19 cellular contexts compared by ENCODE assay signal in genomic region chr17:1711804-1712203, GRCh38. TPM values are rescaled to one million over a fixed set of nuclear protein-coding genes. Genes with fewer than 3 reads are reported as not detected.
DNase-seq lines count a peak whose midpoint lies in the region; ATAC-seq, FAIRE-seq and TF ChIP-seq lines count a peak whose summit lies in the region.
"Had no signal": no experiment of that assay in that cellular context is flagged by ENCODE, and none has a peak within 500 bp of the region (broad histone marks: within the 10 kb centered on the region; RNA-seq: fewer than 3 reads in every experiment).

No MANE protein-coding gene starts in this region.

- FAIRE-seq in astrocyte (lab: Jason Lieb, UNC): no peak
- FAIRE-seq: islet of Langerhans had no signal

- H3K4me3 Mint-ChIP-seq in activated naive CD4-positive, alpha-beta T cell treated with anti-CD3 and anti-CD28 coated beads, Interleukin-2, amount 50 U/mL, for 24 hours: peak overlapping the region; percentile 74
- H3K4me3 Mint-ChIP-seq in activated naive CD4-positive, alpha-beta T cell treated with anti-CD3 and anti-CD28 coated beads for 36 hours: no peak overlapping the region
- H3K4me3 Mint-ChIP-seq in astrocyte (ENCODE audit: unreplicated experiment) (peak overlapping the region; percentile 96), mesothelial cell of epicardium (peak overlapping the region; percentile 72)
- H3K4me3 Mint-ChIP-seq in stimulated activated memory B cell treated with anti-CD40 and anti-IgM and Interleukin-4, amounts not matched to agents 10 μg/mL and 1 μg/mL and 100 μg/mL, for 72 hours: no peak overlapping the region

- no peak for DNase-seq in activated naive CD4-positive, alpha-beta T cell treated with anti-CD3 and anti-CD28 coated beads for 36 hours
- no peak for DNase-seq in astrocyte (ENCODE audit: low read depth)
- no peak for DNase-seq in mesothelial cell of epicardium (ENCODE audit: low spot score in 2 of 2, unreplicated experiment in 2 of 2)
- DNase-seq in tibial artery: no peak
- no peak for DNase-seq in dorsolateral prefrontal cortex
- DNase-seq: ACHN; activated CD8-positive, alpha-beta memory T cell treated with anti-CD3 and anti-CD28 coated beads, Interleukin-2, amount 50 U/mL, for 48 hours; glutamatergic neuron; NCI-H1694; NCI-H524 treated with DMSO at 0.1 percent for 48 hours; SW 1271 had no signal

- H3K27ac Mint-ChIP-seq in activated naive CD4-positive, alpha-beta T cell treated with anti-CD3 and anti-CD28 coated beads, Interleukin-2, amount 50 U/mL, for 24 hours: no peak overlapping the region
- no peak overlapping the region for H3K27ac Mint-ChIP-seq in activated naive CD4-positive, alpha-beta T cell treated with anti-CD3 and anti-CD28 coated beads for 36 hours
- H3K27ac Mint-ChIP-seq in astrocyte (ENCODE audit: unreplicated experiment): peak overlapping the region; percentile 47
- H3K27ac Mint-ChIP-seq in mesothelial cell of epicardium: peak overlapping the region; percentile 99
- H3K27ac Mint-ChIP-seq in stimulated activated memory B cell treated with anti-CD40 and anti-IgM and Interleukin-4, amounts not matched to agents 10 μg/mL and 1 μg/mL and 100 μg/mL, for 72 hours: no peak overlapping the region
- H3K27ac Mint-ChIP-seq: activated naive CD4-positive, alpha-beta T cell treated with anti-CD3 and anti-CD28 coated beads, Interleukin-2, amount 50 U/mL, for 72 hours had no signal

- H3K36me3 ChIP-seq in astrocyte (ENCODE audit: insufficient read depth, low read length): peaks cover 31% of the 10 kb centered on the region
- peaks cover 16 to 42% (median 26%) of the 10 kb centered on the region in 3 donors for H3K36me3 ChIP-seq in tibial artery

- ATAC-seq in GM21447 (IDR thresholded peaks at IDR 0.05; ENCODE audit: unreplicated experiment): no peak
- no peak for ATAC-seq in stimulated activated memory B cell treated with anti-CD40 and anti-IgM and Interleukin-4, amounts not matched to agents 10 μg/mL and 1 μg/mL and 100 μg/mL, for 72 hours
- ATAC-seq: activated CD4-positive, CD25-positive, alpha-beta regulatory T cell treated with anti-CD3 and anti-CD28 coated beads, Interleukin-2, amount 50 U/mL, for 24 hours; activated naive CD4-positive, alpha-beta T cell treated with anti-CD3 and anti-CD28 coated beads, Interleukin-2, amount 50 U/mL, for 72 hours had no signal

- H3K27ac ChIP-seq in astrocyte (ENCODE audit: low read depth, low read length) (no peak overlapping the region), tibial artery (peak overlapping the region; percentile 86 to 98), dorsolateral prefrontal cortex (peak overlapping the region in 23 of 59 donors; percentile 4 to 95 (median 33))

- H3K9me3 Mint-ChIP-seq in activated naive CD4-positive, alpha-beta T cell treated with anti-CD3 and anti-CD28 coated beads, Interleukin-2, amount 50 U/mL, for 24 hours: no peaks in the 10 kb centered on the region
- no peaks in the 10 kb centered on the region for H3K9me3 Mint-ChIP-seq in activated naive CD4-positive, alpha-beta T cell treated with anti-CD3 and anti-CD28 coated beads for 36 hours
- H3K9me3 Mint-ChIP-seq in astrocyte (ENCODE audit: unreplicated experiment): no peaks in the 10 kb centered on the region
- H3K9me3 Mint-ChIP-seq in mesothelial cell of epicardium: no peaks in the 10 kb centered on the region
- H3K9me3 Mint-ChIP-seq in stimulated activated memory B cell treated with anti-CD40 and anti-IgM and Interleukin-4, amounts not matched to agents 10 μg/mL and 1 μg/mL and 100 μg/mL, for 72 hours: no peaks in the 10 kb centered on the region
- H3K9me3 Mint-ChIP-seq: activated naive CD4-positive, alpha-beta T cell treated with anti-CD3 and anti-CD28 coated beads, Interleukin-2, amount 50 U/mL, for 72 hours had no signal

- H3K4me1 Mint-ChIP-seq in activated naive CD4-positive, alpha-beta T cell treated with anti-CD3 and anti-CD28 coated beads, Interleukin-2, amount 50 U/mL, for 24 hours: peaks cover 21% of the 10 kb centered on the region
- peaks cover 20% of the 10 kb centered on the region for H3K4me1 Mint-ChIP-seq in activated naive CD4-positive, alpha-beta T cell treated with anti-CD3 and anti-CD28 coated beads for 36 hours (ENCODE audit: low read depth)
- peaks cover 25% of the 10 kb centered on the region for H3K4me1 Mint-ChIP-seq in astrocyte (ENCODE audit: low read depth, unreplicated experiment)
- H3K4me1 Mint-ChIP-seq in mesothelial cell of epicardium: peaks cover 48% of the 10 kb centered on the region
- H3K4me1 Mint-ChIP-seq in stimulated activated memory B cell treated with anti-CD40 and anti-IgM and Interleukin-4, amounts not matched to agents 10 μg/mL and 1 μg/mL and 100 μg/mL, for 72 hours: peaks cover 36% of the 10 kb centered on the region

- H3K27me3 ChIP-seq in astrocyte (ENCODE audit: insufficient read depth, low read length): no peaks in the 10 kb centered on the region
- H3K27me3 ChIP-seq in tibial artery: no peaks in the 10 kb centered on the region
- H3K27me3 ChIP-seq in dorsolateral prefrontal cortex: no peaks in the 10 kb centered on the region

- H3K4me3 ChIP-seq in astrocyte (ENCODE audit: insufficient read depth, low read depth, low read length): no peak overlapping the region
- no peak overlapping the region for H3K4me3 ChIP-seq in tibial artery
- no peak overlapping the region for H3K4me3 ChIP-seq in dorsolateral prefrontal cortex

- peaks cover 10% of the 10 kb centered on the region for H3K27me3 Mint-ChIP-seq in activated naive CD4-positive, alpha-beta T cell treated with anti-CD3 and anti-CD28 coated beads, Interleukin-2, amount 50 U/mL, for 24 hours
- peaks cover 16% of the 10 kb centered on the region for H3K27me3 Mint-ChIP-seq in activated naive CD4-positive, alpha-beta T cell treated with anti-CD3 and anti-CD28 coated beads for 36 hours (ENCODE audit: low read depth)
- H3K27me3 Mint-ChIP-seq in astrocyte (ENCODE audit: low read depth, unreplicated experiment) (no peaks in the 10 kb centered on the region), mesothelial cell of epicardium (ENCODE audit: low read depth) (no peaks in the 10 kb centered on the region)
- H3K27me3 Mint-ChIP-seq in stimulated activated memory B cell treated with anti-CD40 and anti-IgM and Interleukin-4, amounts not matched to agents 10 μg/mL and 1 μg/mL and 100 μg/mL, for 72 hours: peaks cover 71% of the 10 kb centered on the region

- no peaks in the 10 kb centered on the region for H3K9me3 ChIP-seq in astrocyte (ENCODE audit: insufficient read depth, low read depth, low read length)
- H3K9me3 ChIP-seq in tibial artery: no peaks in the 10 kb centered on the region

- peaks cover 58% of the 10 kb centered on the region for H4K20me1 ChIP-seq in astrocyte (ENCODE audit: insufficient read depth, low read length)

- peaks cover 23% of the 10 kb centered on the region for H3K4me1 ChIP-seq in astrocyte (ENCODE audit: insufficient read depth, low read length)
- H3K4me1 ChIP-seq in tibial artery: peaks cover 0 to 51% (median 47%) of the 10 kb centered on the region in 4 donors

- H2AFZ ChIP-seq in astrocyte (ENCODE audit: low read depth, low read length): no peak overlapping the region

- H3K79me2 ChIP-seq in astrocyte (ENCODE audit: insufficient read depth, low read length): peaks cover 54% of the 10 kb centered on the region

- TF ChIP-seq CTCF in astrocyte (IDR thresholded peaks at IDR 0.05; ENCODE audit: insufficient read depth, low read depth, low read length) (no peak), mesothelial cell of epicardium (IDR thresholded peaks at IDR 0.05; ENCODE audit: unreplicated experiment) (no peak), tibial artery (IDR thresholded peaks at IDR 0.05) (no peak), dorsolateral prefrontal cortex (IDR thresholded peaks at IDR 0.05 in 54 of 56, conservative IDR thresholded peaks at IDR 0.05 in 2 of 56; ENCODE audit: low read depth in 1 of 56, partially characterized antibody in 56 of 56) (no peak)

- CTCF ChIA-PET in activated naive CD4-positive, alpha-beta T cell treated with anti-CD3 and anti-CD28 coated beads for 36 hours (lab: Charles Lee): interaction anchor here (0.6 kb wide), 1 partner anchor 319 kb away, joined by 3 read pairs; no protein-coding TSS in a partner anchor

- no peak overlapping the region for H3K9ac ChIP-seq in astrocyte (ENCODE audit: low read length)

- intact Hi-C loops in activated naive CD4-positive, alpha-beta T cell treated with anti-CD3 and anti-CD28 coated beads for 36 hours (cut with micrococcal nuclease): loop anchor here (10.0 kb wide), 1 partner anchor 147 kb away; the partner anchor contains the start of gene PITPNA
- intact Hi-C loops in tibial artery (cut with DNase I; ENCODE audit: low total_unique reads) (loop anchor here (5.0 to 10.0 kb wide), 2 partner anchors 40 to 323 kb away; partner anchors contain the start of gene DPH1), dorsolateral prefrontal cortex (cut with DNase I) (loop anchor here (2.0 to 10.0 kb wide), 3 partner anchors 29 to 147 kb away; partner anchors contain the start of gene PITPNA (in 1 of the 2))

- H3K4me2 ChIP-seq in astrocyte (ENCODE audit: low read length): peak overlapping the region; percentile 97

- peaks cover 2% of the 10 kb centered on the region for H3K36me3 Mint-ChIP-seq in activated naive CD4-positive, alpha-beta T cell treated with anti-CD3 and anti-CD28 coated beads, Interleukin-2, amount 50 U/mL, for 24 hours
- no peaks in the 10 kb centered on the region for H3K36me3 Mint-ChIP-seq in activated naive CD4-positive, alpha-beta T cell treated with anti-CD3 and anti-CD28 coated beads for 36 hours (ENCODE audit: low read depth)
- H3K36me3 Mint-ChIP-seq in astrocyte (ENCODE audit: low read depth, unreplicated experiment) (peaks cover 22% of the 10 kb centered on the region), mesothelial cell of epicardium (peaks cover 6% of the 10 kb centered on the region)
- peaks cover 45% of the 10 kb centered on the region for H3K36me3 Mint-ChIP-seq in stimulated activated memory B cell treated with anti-CD40 and anti-IgM and Interleukin-4, amounts not matched to agents 10 μg/mL and 1 μg/mL and 100 μg/mL, for 72 hours

RNA-seq across cellular contexts. Expression of gene TLCD2, which starts 1.6 kb away (rescaled TPM):
- total RNA-seq in activated naive CD4-positive, alpha-beta T cell treated with anti-CD3 and anti-CD28 coated beads for 36 hours: under 1 TPM; 0.05 TPM
- total RNA-seq in astrocyte: 5.9 and 6.0 TPM in 2 replicates
- total RNA-seq in mesothelial cell of epicardium: 8.6 to 9.2 TPM (median 8.7 TPM) in 3 replicates
- 1 to 10 TPM in 88 of 120 experiments, under 1 TPM in 32; 0.41 to 3.5 (median 1.3) TPM for total RNA-seq in dorsolateral prefrontal cortex

RNA-seq across cellular contexts. Expression of gene WDR81, which starts 12.7 kb away (rescaled TPM):
- total RNA-seq in activated naive CD4-positive, alpha-beta T cell treated with anti-CD3 and anti-CD28 coated beads for 36 hours: 1 to 10 TPM; 2.9 to 3.7 TPM
- total RNA-seq in astrocyte (12.3 and 13.9 TPM in 2 replicates), mesothelial cell of epicardium (20.3 to 22.9 TPM (median 20.6 TPM) in 3 replicates), dorsolateral prefrontal cortex (10 to 100 TPM; 12.9 to 29.4 (median 19.8) TPM)

RNA-seq across cellular contexts. Expression of gene PRPF8, which starts 27.1 kb away (rescaled TPM):
- 100 to 1,000 TPM; 458 to 479 TPM for total RNA-seq in activated naive CD4-positive, alpha-beta T cell treated with anti-CD3 and anti-CD28 coated beads for 36 hours
- total RNA-seq in astrocyte (202 TPM in 2 replicates), mesothelial cell of epicardium (331 to 354 TPM (median 334 TPM) in 3 replicates), dorsolateral prefrontal cortex (100 to 1,000 TPM; 220 to 305 (median 265) TPM)

RNA-seq across cellular contexts. Expression of gene SERPINF2, which starts 30.9 kb away (rescaled TPM):
- not detected for total RNA-seq in activated naive CD4-positive, alpha-beta T cell treated with anti-CD3 and anti-CD28 coated beads for 36 hours
- total RNA-seq in astrocyte (0.11 and 0.29 TPM in 2 replicates), mesothelial cell of epicardium (0.32 to 0.63 TPM (median 0.44 TPM) in 3 replicates), dorsolateral prefrontal cortex (1 to 10 TPM in 115 of 120 experiments, under 1 TPM in 5; 0.48 to 7.8 (median 2.1) TPM)
- total RNA-seq: endothelial cell of umbilical vein, temporal lobe had no signal

RNA-seq across cellular contexts. Expression of gene SERPINF1, which starts 50.1 kb away (rescaled TPM):
- total RNA-seq in activated naive CD4-positive, alpha-beta T cell treated with anti-CD3 and anti-CD28 coated beads for 36 hours: not detected
- 26.6 and 43.8 TPM in 2 replicates for total RNA-seq in astrocyte
- 69.6 to 72.5 TPM (median 71.4 TPM) in 3 replicates for total RNA-seq in mesothelial cell of epicardium
- total RNA-seq in dorsolateral prefrontal cortex: 100 to 1,000 TPM in 32 of 120 experiments, 10 to 100 TPM in 88; 32.7 to 130 (median 83.9) TPM
- total RNA-seq: endothelial cell of umbilical vein had no signal

Comparison
In these comparisons a context has a peak if more than half of its experiments do, and no peak if none do; other contexts are left out.
1. H3K4me3 Mint-ChIP-seq: peak in activated naive CD4-positive, alpha-beta T cell treated with anti-CD3 and anti-CD28 coated beads, Interleukin-2, amount 50 U/mL, for 24 hours (single experiment), astrocyte (single experiment) and mesothelial cell of epicardium (single experiment); none in activated naive CD4-positive, alpha-beta T cell treated with anti-CD3 and anti-CD28 coated beads for 36 hours (single experiment) and stimulated activated memory B cell treated with anti-CD40 and anti-IgM and Interleukin-4, amounts not matched to agents 10 μg/mL and 1 μg/mL and 100 μg/mL, for 72 hours (single experiment).
2. H3K27ac Mint-ChIP-seq: peak in astrocyte (single experiment) and mesothelial cell of epicardium (single experiment); none in activated naive CD4-positive, alpha-beta T cell treated with anti-CD3 and anti-CD28 coated beads, Interleukin-2, amount 50 U/mL, for 24 hours (single experiment), activated naive CD4-positive, alpha-beta T cell treated with anti-CD3 and anti-CD28 coated beads for 36 hours (single experiment) and stimulated activated memory B cell treated with anti-CD40 and anti-IgM and Interleukin-4, amounts not matched to agents 10 μg/mL and 1 μg/mL and 100 μg/mL, for 72 hours (single experiment).